In the genomic region with DNA sequence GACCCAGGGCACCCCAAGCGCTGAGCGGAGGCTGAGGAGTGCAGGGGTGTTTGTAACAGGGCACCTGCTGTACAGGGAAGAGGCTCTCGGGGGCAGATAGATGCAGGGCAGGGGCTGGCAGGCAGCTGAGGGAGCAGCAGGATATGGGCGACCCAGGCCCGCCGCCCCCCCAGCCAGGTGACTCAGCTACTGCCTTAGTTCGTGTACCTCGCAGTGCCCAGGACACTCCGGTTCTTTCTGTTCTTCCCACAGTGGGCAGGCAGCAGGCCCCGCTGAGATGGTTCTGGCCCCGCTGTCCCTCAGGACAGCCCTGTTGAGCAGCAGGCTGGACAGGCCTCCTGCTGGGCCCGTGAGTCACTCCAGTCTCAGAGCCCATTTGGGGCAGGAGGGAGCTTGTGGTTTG, we compare ENCODE assay signal across 10 cellular contexts. TPM values are rescaled to one million over a fixed set of nuclear protein-coding genes. Genes with fewer than 3 reads are reported as not detected.
DNase-seq lines count a peak whose midpoint lies in the region; ATAC-seq and TF ChIP-seq lines count a peak whose summit lies in the region.
"Had no signal": no experiment of that assay in that cellular context is flagged by ENCODE, and none has a peak within 500 bp of the region (broad histone marks: within the 10 kb centered on the region; RNA-seq: fewer than 3 reads in every experiment).

No MANE protein-coding gene starts in this region.

- DNase-seq in DMS53 (lab: John Stamatoyannopoulos, UW) (peak; percentile 68), DMS53 treated with DMSO at 0.1 percent for 48 hours (lab: John Stamatoyannopoulos, UW; ENCODE audit: unreplicated experiment) (no peak), brain microvascular endothelial cell (peak; percentile 58), kidney tubule cell (ENCODE audit: low spot score) (peak; percentile 51), upper lobe of right lung (no peak), T-helper 1 cell (no peak), amygdala (lab: John Stamatoyannopoulos, UW) (no peak), HPDE6-E6E7 (ENCODE audit: extremely low spot score) (no peak)
- DNase-seq: activated CD8-positive, alpha-beta T cell treated with anti-CD3 and anti-CD28 coated beads for 36 hours had no signal

- no peaks in the 10 kb centered on the region for H3K9me3 ChIP-seq in upper lobe of right lung

- ATAC-seq in upper lobe of right lung, result peak; percentile 1

- intact Hi-C loops in upper lobe of right lung (cut with DNase I), result no loop called here

- peaks cover 4% of the 10 kb centered on the region for H3K4me1 ChIP-seq in upper lobe of right lung

- H3K36me3 ChIP-seq in brain microvascular endothelial cell (replicated peaks) (no peaks in the 10 kb centered on the region), upper lobe of right lung (no peaks in the 10 kb centered on the region)
- H3K36me3 ChIP-seq: cardiac muscle cell had no signal

- H3K4me3 ChIP-seq in brain microvascular endothelial cell (ENCODE audit: low read depth, low read length), result peak overlapping the region; percentile 15
- no peak overlapping the region for H3K4me3 ChIP-seq in upper lobe of right lung
- H3K4me3 ChIP-seq: cardiac muscle cell had no signal

- H3K27ac ChIP-seq in brain microvascular endothelial cell (peak overlapping the region; percentile 33), upper lobe of right lung (peak overlapping the region; percentile 65)
- H3K27ac ChIP-seq: cardiac muscle cell had no signal

- in situ Hi-C loops in brain microvascular endothelial cell (cut with HindIII; ENCODE audit: low pct_ligation_motif_present, low sequenced_read_pairs), result no loop called here

- peak; percentile 20 for TF ChIP-seq CTCF in brain microvascular endothelial cell (IDR thresholded peaks at IDR 0.05; ENCODE audit: low read depth, low read length, missing control alignments)
- no peak for TF ChIP-seq CTCF in upper lobe of right lung (IDR thresholded peaks at IDR 0.05)

- H3K27me3 ChIP-seq in brain microvascular endothelial cell (replicated peaks) (no peaks in the 10 kb centered on the region), upper lobe of right lung (no peaks in the 10 kb centered on the region)

RNA-seq across cellular contexts. Expression of a gene that starts 16.2 kb away (rescaled TPM):
- 15.5 TPM for total RNA-seq in upper lobe of right lung

RNA-seq across cellular contexts. Expression of a gene that starts 27.5 kb away (rescaled TPM):
- total RNA-seq in upper lobe of right lung, result 42.1 TPM

Comparison
In these comparisons a context has a peak if more than half of its experiments do, and no peak if none do; other contexts are left out.
1. DNase-seq: peak in DMS53 (single experiment), brain microvascular endothelial cell (single experiment) and kidney tubule cell (single experiment); none in DMS53 treated with DMSO at 0.1 percent for 48 hours (single experiment), upper lobe of right lung (single experiment), T-helper 1 cell (0 of 5), amygdala (0 of 56) and HPDE6-E6E7 (single experiment).